ENCODE assay signal across 14 cellular contexts in the genomic region with DNA sequence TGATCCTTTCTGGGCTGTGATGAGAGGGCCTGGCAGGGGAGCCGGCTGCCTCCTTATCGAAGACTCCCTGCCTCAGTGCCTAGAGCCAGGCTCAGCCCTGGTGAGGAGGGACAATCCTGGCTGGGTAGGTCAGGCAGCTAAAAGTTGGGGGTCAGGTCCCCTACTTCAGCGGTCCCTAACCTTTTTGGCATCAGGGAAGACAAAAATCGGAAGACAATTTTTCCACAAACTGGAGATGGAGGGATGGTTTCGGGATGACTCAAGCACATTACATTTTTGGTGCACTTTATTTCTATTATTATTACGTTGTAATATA. TPM values are rescaled to one million over a fixed set of nuclear protein-coding genes. Genes with fewer than 3 reads are reported as not detected.
DNase-seq lines count a peak whose midpoint lies in the region; ATAC-seq and TF ChIP-seq lines count a peak whose summit lies in the region.
"Had no signal": no experiment of that assay in that cellular context is flagged by ENCODE, and none has a peak within 500 bp of the region (broad histone marks: within the 10 kb centered on the region; RNA-seq: fewer than 3 reads in every experiment).

No MANE protein-coding gene starts in this region.

- peaks cover 89% of the 10 kb centered on the region for H3K4me1 Mint-ChIP-seq in nephron progenitor cell

- H3K4me3 ChIP-seq in tibial artery = no peak overlapping the region
- H3K4me3 ChIP-seq: mucosa of descending colon had no signal

- peak overlapping the region; percentile 25 for H3K27ac ChIP-seq in angular gyrus (ENCODE audit: low read depth, low read length)
- peak overlapping the region; percentile 91 for H3K27ac ChIP-seq in tibial artery

- no peak for ATAC-seq in Right ventricle myocardium superior (ENCODE audit: poor library complexity)
- no peak for ATAC-seq in HG02884 (IDR thresholded peaks at IDR 0.05; ENCODE audit: unreplicated experiment)
- no peak for ATAC-seq in GM18519 (IDR thresholded peaks at IDR 0.05; ENCODE audit: low FRiP score, unreplicated experiment)
- ATAC-seq in HG02610 (IDR thresholded peaks at IDR 0.05; ENCODE audit: unreplicated experiment) = no peak

- H3K4me1 ChIP-seq in tibial artery = peaks cover 4 to 82% (median 68%) of the 10 kb centered on the region in 4 donors

- H3K27ac Mint-ChIP-seq in nephron progenitor cell = peak overlapping the region; percentile 97
- H3K27ac Mint-ChIP-seq: activated CD4-positive, alpha-beta memory T cell treated with anti-CD3 and anti-CD28 coated beads for 36 hours; activated naive CD4-positive, alpha-beta T cell treated with anti-CD3 and anti-CD28 coated beads for 36 hours had no signal

- H3K36me3 Mint-ChIP-seq in nephron progenitor cell (ENCODE audit: low read depth) = no peaks in the 10 kb centered on the region
- H3K36me3 Mint-ChIP-seq: activated CD4-positive, alpha-beta memory T cell treated with anti-CD3 and anti-CD28 coated beads for 36 hours had no signal

- H3K27me3 Mint-ChIP-seq in nephron progenitor cell (ENCODE audit: low read depth, poor library complexity) = no peaks in the 10 kb centered on the region
- H3K27me3 Mint-ChIP-seq: activated CD4-positive, alpha-beta memory T cell treated with anti-CD3 and anti-CD28 coated beads for 36 hours had no signal

- intact Hi-C loops in Right ventricle myocardium superior (cut with DNase I) (no loop called here), tibial artery (cut with DNase I; ENCODE audit: low total_unique reads) (no loop called here)

- DNase-seq in Right ventricle myocardium superior = peak; percentile 39
- DNase-seq in nephron progenitor cell = no peak
- peak; percentile 22 to 67 for DNase-seq in tibial artery
- no peak for DNase-seq in NCI-H2107 (lab: John Stamatoyannopoulos, UW)
- DNase-seq: activated CD4-positive, alpha-beta memory T cell treated with anti-CD3 and anti-CD28 coated beads for 36 hours; activated naive CD4-positive, alpha-beta T cell treated with anti-CD3 and anti-CD28 coated beads for 36 hours; COR-L47; mucosa of descending colon; NCI-H2029 treated with DMSO at 0.1 percent for 48 hours; stimulated activated CD4-positive, alpha-beta T cell treated with anti-CD3 and anti-CD28 coated beads, Interleukin-12 subunit alpha, Interleukin-12 subunit beta, amount 100 ng/mL, for 4 hours had no signal

- TF ChIP-seq CTCF in nephron progenitor cell (IDR thresholded peaks at IDR 0.05) (no peak), tibial artery (IDR thresholded peaks at IDR 0.05) (no peak)

- no peaks in the 10 kb centered on the region for H3K36me3 ChIP-seq in tibial artery

- peak overlapping the region; percentile 44 for H3K4me3 Mint-ChIP-seq in nephron progenitor cell
- H3K4me3 Mint-ChIP-seq: activated CD4-positive, alpha-beta memory T cell treated with anti-CD3 and anti-CD28 coated beads for 36 hours; activated naive CD4-positive, alpha-beta T cell treated with anti-CD3 and anti-CD28 coated beads for 36 hours had no signal

- H3K9me3 Mint-ChIP-seq in nephron progenitor cell = no peaks in the 10 kb centered on the region
- H3K9me3 Mint-ChIP-seq: activated CD4-positive, alpha-beta memory T cell treated with anti-CD3 and anti-CD28 coated beads for 36 hours; activated naive CD4-positive, alpha-beta T cell treated with anti-CD3 and anti-CD28 coated beads for 36 hours had no signal

- H3K27me3 ChIP-seq in tibial artery = no peaks in the 10 kb centered on the region

- no peaks in the 10 kb centered on the region for H3K9me3 ChIP-seq in tibial artery
- H3K9me3 ChIP-seq: mucosa of descending colon had no signal

RNA-seq across cellular contexts. Expression of a gene that starts 53.1 kb away (rescaled TPM):
- 19.7 TPM for total RNA-seq in Right ventricle myocardium superior

Comparison
In these comparisons a context has a peak if more than half of its experiments do, and no peak if none do; other contexts are left out.
1. DNase-seq: peak in Right ventricle myocardium superior (single experiment) and tibial artery (2 of 2); none in nephron progenitor cell (single experiment) and NCI-H2107 (single experiment).